ENCODE assay signal across 1 cellular context in genomic region chr21:17089121-17089520, GRCh38.
TF ChIP-seq lines count a peak whose summit lies in the region.

No MANE protein-coding gene starts in this region.

TF ChIP-seq in GM23338, 12 proteins besides CTCF, POLR2A, EP300 and RAD21 (continued from another document):
- TF ChIP-seq ZNF462 (CRISPR knock-in tag; IDR thresholded peaks at IDR 0.05) (no peak), REST (IDR thresholded peaks at IDR 0.05; ENCODE audit: unreplicated experiment) (no peak), EZH2 (IDR thresholded peaks at IDR 0.05; ENCODE audit: low read depth, unreplicated experiment) (no peak), JUNB (IDR thresholded peaks at IDR 0.05; ENCODE audit: unreplicated experiment) (no peak), NANOG (IDR thresholded peaks at IDR 0.05; ENCODE audit: borderline replicate concordance) (no peak), POLR2AphosphoS5 (IDR thresholded peaks at IDR 0.05; ENCODE audit: low read depth) (no peak), ZNF331 (CRISPR knock-in tag; IDR thresholded peaks at IDR 0.05; ENCODE audit: low read depth) (no peak), ZNF114 (CRISPR knock-in tag; IDR thresholded peaks at IDR 0.05) (no peak), EZH2phosphoT487 (IDR thresholded peaks at IDR 0.05; ENCODE audit: unreplicated experiment) (no peak)
